ENCODE assay signal across 1 cellular context in genomic region chr1:225780609-225781008, GRCh38.
TF ChIP-seq lines count a peak whose summit lies in the region.

No MANE protein-coding gene starts in this region.

TF ChIP-seq in GM12878, 131 proteins besides CTCF, POLR2A, EP300 and RAD21:
- TF ChIP-seq ZSCAN29 (IDR thresholded peaks at IDR 0.05) (no peak), ASH2L (IDR thresholded peaks at IDR 0.05; ENCODE audit: borderline replicate concordance, low read depth) (no peak), SMAD5 (IDR thresholded peaks at IDR 0.05; ENCODE audit: low read depth) (no peak), POLR2AphosphoS2 (IDR thresholded peaks at IDR 0.05; ENCODE audit: low read depth, low read length) (no peak), SIX5 (IDR thresholded peaks at IDR 0.05; ENCODE audit: low read depth, low read length, severe bottlenecking) (no peak), CEBPZ (IDR thresholded peaks at IDR 0.05; ENCODE audit: low read depth, low read length) (no peak), PAX5 (IDR thresholded peaks at IDR 0.05; ENCODE audit: borderline replicate concordance, low read depth, low read length) (no peak), CREB1 (IDR thresholded peaks at IDR 0.05; ENCODE audit: low read depth) (no peak), TCF12 (IDR thresholded peaks at IDR 0.05; ENCODE audit: low read depth, low read length) (no peak), PKNOX1 (IDR thresholded peaks at IDR 0.05) (no peak), CEBPB (IDR thresholded peaks at IDR 0.05; ENCODE audit: borderline replicate concordance in 1 of 2, low read depth in 2 of 2, low read length in 2 of 2) (no peak), IKZF1 (conservative IDR thresholded peaks at IDR 0.05) (no peak), HCFC1 (IDR thresholded peaks at IDR 0.05; ENCODE audit: low read length) (no peak), ZNF687 (IDR thresholded peaks at IDR 0.05) (no peak)
TF ChIP-seq in GM12878: peak in this region for 0.
